25 cellular contexts compared by ENCODE assay signal in genomic region chr9:92718086-92719001, GRCh38. TPM values are rescaled to one million over a fixed set of nuclear protein-coding genes. Genes with fewer than 3 reads are reported as not detected.
DNase-seq lines count a peak whose midpoint lies in the region; ATAC-seq, FAIRE-seq and TF ChIP-seq lines count a peak whose summit lies in the region.
"Had no signal": no experiment of that assay in that cellular context is flagged by ENCODE, and none has a peak within 500 bp of the region (broad histone marks: within the 10 kb centered on the region; RNA-seq: fewer than 3 reads in every experiment).

No MANE protein-coding gene starts in this region.

- H3K4me1 Mint-ChIP-seq in activated naive CD8-positive, alpha-beta T cell treated with anti-CD3 and anti-CD28 coated beads, Interleukin-2, amount 10 ng/mL, durations not matched to agents 7 days and 5 days, result peaks cover 7% of the 10 kb centered on the region
- H3K4me1 Mint-ChIP-seq in activated naive CD8-positive, alpha-beta T cell treated with anti-CD3 and anti-CD28 coated beads for 36 hours, result peaks cover 7% of the 10 kb centered on the region
- peaks cover 14% of the 10 kb centered on the region for H3K4me1 Mint-ChIP-seq in activated CD8-positive, alpha-beta T cell treated with anti-CD3 and anti-CD28 coated beads, Interleukin-2, amount 10 ng/mL, durations not matched to agents 7 days and 5 days (ENCODE audit: low read depth)

- no peak overlapping the region for H3K4me3 Mint-ChIP-seq in activated naive CD8-positive, alpha-beta T cell treated with anti-CD3 and anti-CD28 coated beads, Interleukin-2, amount 10 ng/mL, durations not matched to agents 7 days and 5 days
- no peak overlapping the region for H3K4me3 Mint-ChIP-seq in activated naive CD8-positive, alpha-beta T cell treated with anti-CD3 and anti-CD28 coated beads for 36 hours
- H3K4me3 Mint-ChIP-seq in activated CD8-positive, alpha-beta T cell treated with anti-CD3 and anti-CD28 coated beads, Interleukin-2, amount 10 ng/mL, durations not matched to agents 7 days and 5 days, result no peak overlapping the region
- H3K4me3 Mint-ChIP-seq: CD4-positive, CD25-positive, alpha-beta regulatory T cell had no signal

- CTCF ChIA-PET in activated CD8-positive, alpha-beta T cell treated with anti-CD3 and anti-CD28 coated beads, Interleukin-2, amount 10 ng/mL, durations not matched to agents 7 days and 5 days (lab: Charles Lee), result interaction anchor here (0.9 to 8.1 kb wide), 7 partner anchors 7 to 108 kb away, joined by 3 to 90 read pairs (median 3); partner anchors contain the start of gene BICD2
- CTCF ChIA-PET in A673 (lab: Charles Lee), result interaction anchor here (2.7 kb wide), 1 partner anchor 72 kb away, joined by 18 read pairs; no protein-coding TSS in a partner anchor

- no peak overlapping the region for H3K9ac ChIP-seq in kidney (ENCODE audit: low read length in 2 of 2)

- peaks cover 10% of the 10 kb centered on the region for H3K36me3 Mint-ChIP-seq in activated naive CD8-positive, alpha-beta T cell treated with anti-CD3 and anti-CD28 coated beads, Interleukin-2, amount 10 ng/mL, durations not matched to agents 7 days and 5 days
- H3K36me3 Mint-ChIP-seq in activated naive CD8-positive, alpha-beta T cell treated with anti-CD3 and anti-CD28 coated beads for 36 hours, result peaks cover 2% of the 10 kb centered on the region
- peaks cover 35% of the 10 kb centered on the region for H3K36me3 Mint-ChIP-seq in activated CD8-positive, alpha-beta T cell treated with anti-CD3 and anti-CD28 coated beads, Interleukin-2, amount 10 ng/mL, durations not matched to agents 7 days and 5 days (ENCODE audit: low read depth)

- H3K4me3 ChIP-seq in kidney (ENCODE audit: low read length in 2 of 2) (no peak overlapping the region), A673 (ENCODE audit: low read depth, low read length, poor library complexity, severe bottlenecking) (no peak overlapping the region)
- H3K4me3 ChIP-seq: HAP-1, K562, mucosa of descending colon, upper lobe of right lung had no signal

- ATAC-seq in activated naive CD8-positive, alpha-beta T cell treated with anti-CD3 and anti-CD28 coated beads, Interleukin-2, amount 10 ng/mL, durations not matched to agents 7 days and 5 days (ENCODE audit: low read depth), result no peak
- ATAC-seq in activated CD8-positive, alpha-beta T cell treated with anti-CD3 and anti-CD28 coated beads, Interleukin-2, amount 10 ng/mL, durations not matched to agents 7 days and 5 days, result no peak
- ATAC-seq in HG02798 (IDR thresholded peaks at IDR 0.05; ENCODE audit: poor library complexity, unreplicated experiment), result no peak
- ATAC-seq: K562, mucosa of descending colon, upper lobe of right lung had no signal

- H3K36me3 ChIP-seq in kidney (ENCODE audit: control insufficient read depth in 1 of 2, insufficient read depth in 2 of 2, low read length in 2 of 2) (peaks cover 54 to 61% of the 10 kb centered on the region in 2 donors), A673 (ENCODE audit: insufficient read depth, low read length, poor library complexity, severe bottlenecking) (peaks cover 72% of the 10 kb centered on the region)

- POLR2A ChIA-PET in activated naive CD8-positive, alpha-beta T cell treated with anti-CD3 and anti-CD28 coated beads, Interleukin-2, amount 10 ng/mL, durations not matched to agents 7 days and 5 days (lab: Charles Lee), result no interaction called here
- POLR2A ChIA-PET in activated CD8-positive, alpha-beta T cell treated with anti-CD3 and anti-CD28 coated beads, Interleukin-2, amount 10 ng/mL, durations not matched to agents 7 days and 5 days (lab: Charles Lee), result no interaction called here
- POLR2A ChIA-PET in A673 (lab: Charles Lee; ENCODE audit: low non-redundant PET), result no interaction called here

- H3K9me3 ChIP-seq in kidney (ENCODE audit: control insufficient read depth in 1 of 2, low read length in 2 of 2) (no peaks in the 10 kb centered on the region), A673 (ENCODE audit: low read depth, low read length, poor library complexity, severe bottlenecking) (no peaks in the 10 kb centered on the region)
- H3K9me3 ChIP-seq: HAP-1, mucosa of descending colon, neutrophil, upper lobe of right lung had no signal

- TF ChIP-seq CTCF in kidney (IDR thresholded peaks at IDR 0.05; ENCODE audit: borderline replicate concordance, extremely low read depth, insufficient read depth) (no peak), A673 (conservative IDR thresholded peaks at IDR 0.05; ENCODE audit: low read depth, low read length) (no peak)

- H3K4me1 ChIP-seq in kidney (ENCODE audit: control insufficient read depth in 1 of 2, insufficient read depth in 1 of 2, low read depth in 1 of 2, low read length in 2 of 2) (no peaks in the 10 kb centered on the region), A673 (ENCODE audit: insufficient read depth, low read length, poor library complexity, severe bottlenecking) (no peaks in the 10 kb centered on the region)
- H3K4me1 ChIP-seq: HAP-1 had no signal

- no peak overlapping the region for H3K27ac Mint-ChIP-seq in activated naive CD8-positive, alpha-beta T cell treated with anti-CD3 and anti-CD28 coated beads, Interleukin-2, amount 10 ng/mL, durations not matched to agents 7 days and 5 days
- no peak overlapping the region for H3K27ac Mint-ChIP-seq in activated naive CD8-positive, alpha-beta T cell treated with anti-CD3 and anti-CD28 coated beads for 36 hours
- H3K27ac Mint-ChIP-seq in activated CD8-positive, alpha-beta T cell treated with anti-CD3 and anti-CD28 coated beads, Interleukin-2, amount 10 ng/mL, durations not matched to agents 7 days and 5 days, result no peak overlapping the region

- H3K9me3 Mint-ChIP-seq in activated naive CD8-positive, alpha-beta T cell treated with anti-CD3 and anti-CD28 coated beads, Interleukin-2, amount 10 ng/mL, durations not matched to agents 7 days and 5 days, result no peaks in the 10 kb centered on the region
- no peaks in the 10 kb centered on the region for H3K9me3 Mint-ChIP-seq in activated naive CD8-positive, alpha-beta T cell treated with anti-CD3 and anti-CD28 coated beads for 36 hours
- no peaks in the 10 kb centered on the region for H3K9me3 Mint-ChIP-seq in activated CD8-positive, alpha-beta T cell treated with anti-CD3 and anti-CD28 coated beads, Interleukin-2, amount 10 ng/mL, durations not matched to agents 7 days and 5 days (ENCODE audit: insufficient read depth)
- H3K9me3 Mint-ChIP-seq: CD4-positive, CD25-positive, alpha-beta regulatory T cell had no signal

- no peak for FAIRE-seq in kidney (lab: Jason Lieb, UNC)
- FAIRE-seq: K562 had no signal

- H3K27me3 ChIP-seq in A673 (replicated peaks; ENCODE audit: insufficient read depth, low read depth, low read length, poor library complexity), result no peaks in the 10 kb centered on the region
- H3K27me3 ChIP-seq: neutrophil, upper lobe of right lung had no signal

- BruUV-seq in A673 (replicated peaks; lab: Mats Ljungman, UMichigan), result no TSS peak

- no peak overlapping the region for H3K27ac ChIP-seq in kidney (ENCODE audit: low read depth in 2 of 2, low read length in 2 of 2)
- H3K27ac ChIP-seq in A673 (ENCODE audit: low read depth, low read length, poor library complexity, severe bottlenecking), result no peak overlapping the region
- H3K27ac ChIP-seq: upper lobe of right lung had no signal

- intact Hi-C loops in kidney (cut with DNase I) (loop anchor here (5.0 kb wide), 1 partner anchor 74 kb away; no protein-coding TSS in a partner anchor), A673 (cut with micrococcal nuclease; ENCODE audit: unreplicated experiment) (no loop called here)

- peak; percentile 28 for DNase-seq in activated naive CD8-positive, alpha-beta T cell treated with anti-CD3 and anti-CD28 coated beads, Interleukin-2, amount 10 ng/mL, durations not matched to agents 7 days and 5 days
- no peak for DNase-seq in activated naive CD8-positive, alpha-beta T cell treated with anti-CD3 and anti-CD28 coated beads for 36 hours
- DNase-seq in activated CD8-positive, alpha-beta T cell treated with anti-CD3 and anti-CD28 coated beads, Interleukin-2, amount 10 ng/mL, durations not matched to agents 7 days and 5 days, result peak; percentile 20
- DNase-seq in kidney (peak; percentile 63), ureter (ENCODE audit: low spot score) (peak; percentile 44), T1000 (lab: John Stamatoyannopoulos, UW) (no peak), A673 (ENCODE audit: low spot score) (no peak)
- DNase-seq: activated CD4-positive, CD25-positive, alpha-beta regulatory T cell; activated naive CD4-positive, alpha-beta T cell; CD4-positive, CD25-positive, alpha-beta regulatory T cell; DND-41; foreskin fibroblast; mucosa of descending colon; NCI-H1092 treated with DMSO at 0.1 percent for 48 hours; NCI-H2081 treated with DMSO at 0.1 percent for 48 hours; NCI-H524; OCI-M1; retina; stimulated activated CD4-positive, alpha-beta T cell treated with anti-CD3 and anti-CD28 coated beads, Interleukin-15, amount 100 ng/mL, for 24 hours; stimulated activated naive CD4-positive, alpha-beta T cell treated with Interleukin-2 at 50 U/mL for 16 hours; upper lobe of right lung had no signal

- H3K27me3 Mint-ChIP-seq in activated naive CD8-positive, alpha-beta T cell treated with anti-CD3 and anti-CD28 coated beads, Interleukin-2, amount 10 ng/mL, durations not matched to agents 7 days and 5 days, result no peaks in the 10 kb centered on the region
- H3K27me3 Mint-ChIP-seq in activated naive CD8-positive, alpha-beta T cell treated with anti-CD3 and anti-CD28 coated beads for 36 hours, result no peaks in the 10 kb centered on the region
- H3K27me3 Mint-ChIP-seq in activated CD8-positive, alpha-beta T cell treated with anti-CD3 and anti-CD28 coated beads, Interleukin-2, amount 10 ng/mL, durations not matched to agents 7 days and 5 days (ENCODE audit: low read depth), result no peaks in the 10 kb centered on the region
- H3K27me3 Mint-ChIP-seq: CD4-positive, CD25-positive, alpha-beta regulatory T cell had no signal

RNA-seq across cellular contexts. Expression of gene BICD2, which starts 46.3 kb away (rescaled TPM):
- 10 to 100 TPM; 31.1 to 31.5 TPM for total RNA-seq in activated naive CD8-positive, alpha-beta T cell treated with anti-CD3 and anti-CD28 coated beads, Interleukin-2, amount 10 ng/mL, durations not matched to agents 7 days and 5 days
- 10 to 100 TPM; 19.2 to 20.5 TPM for total RNA-seq in activated naive CD8-positive, alpha-beta T cell treated with anti-CD3 and anti-CD28 coated beads for 36 hours
- total RNA-seq in activated CD8-positive, alpha-beta T cell treated with anti-CD3 and anti-CD28 coated beads, Interleukin-2, amount 10 ng/mL, durations not matched to agents 7 days and 5 days, result 10 to 100 TPM; 31.9 to 32.5 TPM
- total RNA-seq in kidney, result 25.2 TPM
- 10.0 TPM for polyA plus RNA-seq in kidney (ENCODE audit: insufficient read depth, low read depth, low replicate concordance)
- total RNA-seq in ureter, result 28.5 TPM
- 44.3 and 47.8 TPM in 2 replicates for total RNA-seq in A673 (2021)

RNA-seq across cellular contexts. Expression of gene IPPK, which starts 48.4 kb away (rescaled TPM):
- 1 to 10 TPM; 9.4 to 9.7 TPM for total RNA-seq in activated naive CD8-positive, alpha-beta T cell treated with anti-CD3 and anti-CD28 coated beads, Interleukin-2, amount 10 ng/mL, durations not matched to agents 7 days and 5 days
- 10 to 100 TPM; 13.0 to 13.9 TPM for total RNA-seq in activated naive CD8-positive, alpha-beta T cell treated with anti-CD3 and anti-CD28 coated beads for 36 hours
- total RNA-seq in activated CD8-positive, alpha-beta T cell treated with anti-CD3 and anti-CD28 coated beads, Interleukin-2, amount 10 ng/mL, durations not matched to agents 7 days and 5 days, result 1 to 10 TPM; 8.7 to 9.7 TPM
- total RNA-seq in kidney (7.3 TPM), ureter (11.9 TPM), A673 (2021) (11.4 and 14.0 TPM in 2 replicates)
- polyA plus RNA-seq in kidney (ENCODE audit: insufficient read depth, low read depth, low replicate concordance), result 10.2 TPM

Comparison
In these comparisons a context has a peak if more than half of its experiments do, and no peak if none do; other contexts are left out.
1. DNase-seq: peak in activated naive CD8-positive, alpha-beta T cell treated with anti-CD3 and anti-CD28 coated beads, Interleukin-2, amount 10 ng/mL, durations not matched to agents 7 days and 5 days (single experiment), activated CD8-positive, alpha-beta T cell treated with anti-CD3 and anti-CD28 coated beads, Interleukin-2, amount 10 ng/mL, durations not matched to agents 7 days and 5 days (single experiment), kidney (single experiment) and ureter (single experiment); none in activated naive CD8-positive, alpha-beta T cell treated with anti-CD3 and anti-CD28 coated beads for 36 hours (single experiment), T1000 (single experiment) and A673 (single experiment).